ENCODE assay signal across 19 cellular contexts in genomic region chr1:221897312-221897711, GRCh38.
DNase-seq lines count a peak whose midpoint lies in the region; ATAC-seq, FAIRE-seq and TF ChIP-seq lines count a peak whose summit lies in the region.
"Had no signal": no experiment of that assay in that cellular context is flagged by ENCODE, and none has a peak within 500 bp of the region (broad histone marks: within the 10 kb centered on the region; RNA-seq: fewer than 3 reads in every experiment).

No MANE protein-coding gene starts in this region.

- no peak for TF ChIP-seq RAD21 in K562 (CRISPR knock-in tag; conservative IDR thresholded peaks at IDR 0.05 in 1 of 2, IDR thresholded peaks at IDR 0.05 in 1 of 2)

- intact Hi-C loops in K562 (cut with micrococcal nuclease): no loop called here
- intact Hi-C loops in Right ventricle myocardium superior (cut with DNase I): no loop called here
- intact Hi-C loops in heart left ventricle (cut with DNase I): no loop called here

- H3K27me3 Mint-ChIP-seq in HFFc6 (ENCODE audit: insufficient read depth) (0 out of 2 replicates have a peak, but pooled peaks cover 2% of the 10 kb centered on the region), H9 (ENCODE audit: low read depth) (no peaks in the 10 kb centered on the region)

- no peak overlapping the region for H4K8ac ChIP-seq in H9 (replicated peaks; ENCODE audit: insufficient read length, low read depth, low read length)

- no peak overlapping the region for H3K4me3 ChIP-seq in K562
- no peak overlapping the region for H3K4me3 ChIP-seq in MM.1S (ENCODE audit: low read length)
- no peak overlapping the region for H3K4me3 ChIP-seq in heart left ventricle
- H3K4me3 ChIP-seq: cardiac muscle cell, lung, neural progenitor cell, sigmoid colon had no signal

- no peak overlapping the region for H3K23ac ChIP-seq in H9 (ENCODE audit: insufficient read length, low read depth, low read length)

- ATAC-seq in K562 (no peak), Right ventricle myocardium superior (ENCODE audit: poor library complexity) (no peak), heart left ventricle (no peak)

- H3K18ac ChIP-seq in H9 (ENCODE audit: insufficient read length, low read depth, low read length): no peak overlapping the region

- H3K4me3 Mint-ChIP-seq in HFFc6 (peak overlapping the region; percentile 38; the same call in 1 of the 2 replicates), H9 (no peak overlapping the region)
- H3K4me3 Mint-ChIP-seq: neural progenitor cell had no signal

- H3K27ac Mint-ChIP-seq in HFFc6 (peak overlapping the region; percentile 48; the same call in 1 of the 2 replicates), H9 (no peak overlapping the region)
- H3K27ac Mint-ChIP-seq: neural progenitor cell had no signal

- no peak for TF ChIP-seq EP300 in K562 (IDR thresholded peaks at IDR 0.05; ENCODE audit: low read length)

- H2BK12ac ChIP-seq in H9 (ENCODE audit: insufficient read length, low read depth, low read length): no peak overlapping the region

- H3K27me3 ChIP-seq in K562 (ENCODE audit: control insufficient read depth in 2 of 2, insufficient read depth in 2 of 2, low read length in 2 of 2): no peaks in the 10 kb centered on the region
- H3K27me3 ChIP-seq in MM.1S (replicated peaks; ENCODE audit: insufficient read depth, low read length): no peaks in the 10 kb centered on the region
- H3K27me3 ChIP-seq in heart left ventricle: no peaks in the 10 kb centered on the region
- no peaks in the 10 kb centered on the region for H3K27me3 ChIP-seq in H9 (ENCODE audit: insufficient read depth, low read length)
- H3K27me3 ChIP-seq: cardiac muscle cell, neural progenitor cell, sigmoid colon had no signal

- H4K91ac ChIP-seq in H9 (ENCODE audit: insufficient read length, low read depth, low read length): no peak overlapping the region

- H3K9me2 ChIP-seq in MM.1S (replicated peaks; ENCODE audit: insufficient read depth, low read length): no peaks in the 10 kb centered on the region; the same call in 1 of the 2 replicates

- no peaks in the 10 kb centered on the region for H3K9me3 Mint-ChIP-seq in HFFc6
- H3K9me3 Mint-ChIP-seq in H9: peaks cover 0 to 2% of the 10 kb centered on the region in 2 experiments; a peak in 1 of 5 replicates
- H3K9me3 Mint-ChIP-seq: neural progenitor cell had no signal

- TF ChIP-seq CTCF in HFFc6 (IDR thresholded peaks at IDR 0.05) (no peak), K562 (IDR thresholded peaks at IDR 0.05 in 2 of 3, conservative IDR thresholded peaks at IDR 0.05 in 1 of 3; ENCODE audit: insufficient read depth in 2 of 3, low read depth in 1 of 3, low read length in 3 of 3) (no peak), MM.1S (IDR thresholded peaks at IDR 0.05; ENCODE audit: low read length) (no peak), heart left ventricle (IDR thresholded peaks at IDR 0.05) (no peak), H9 (conservative IDR thresholded peaks at IDR 0.05) (no peak)

- in situ Hi-C loops in K562 (cut with MboI): no loop called here

- BruUV-seq in K562 (replicated peaks; lab: Mats Ljungman, UMichigan): no TSS peak

- DNase-seq in AG20443 (ENCODE audit: low spot score) (peak; percentile 33), HFFc6 (peak; percentile 81), K562 (ENCODE audit: extremely low read depth in 1 of 4, low spot score in 3 of 4) (no peak), myocyte (ENCODE audit: low read depth) (peak; percentile 54), MM.1S (no peak), Right ventricle myocardium superior (no peak), heart left ventricle (no peak), H9 (no peak)
- DNase-seq: activated CD8-positive, alpha-beta memory T cell treated with anti-CD3 and anti-CD28 coated beads for 24 hours; activated gamma-delta T cell treated with Interleukin-2 at 50 U/mL for 16 hours; COR-L47; NCI-H1048; NCI-H446 treated with DMSO at 0.1 percent for 48 hours; sigmoid colon had no signal

- H3K23me2 ChIP-seq in H9 (ENCODE audit: insufficient read length, low read depth, low read length, poor library complexity, severe bottlenecking): no peaks in the 10 kb centered on the region

- H3K79me2 ChIP-seq in K562 (ENCODE audit: control insufficient read depth, insufficient read depth, low read length): no peaks in the 10 kb centered on the region
- H3K79me2 ChIP-seq in MM.1S (ENCODE audit: low read length): no peaks in the 10 kb centered on the region
- H3K79me2 ChIP-seq in H9 (ENCODE audit: insufficient read depth, low read length): no peaks in the 10 kb centered on the region

- H3T11ph ChIP-seq in H9 (ENCODE audit: low read length): no peak overlapping the region

- POLR2A ChIA-PET in K562 (lab: Yijun Ruan, JAX): no interaction called here

- no peaks in the 10 kb centered on the region for H3K4me1 ChIP-seq in K562 (replicated peaks in 1 of 2; ENCODE audit: control insufficient read depth in 2 of 2, insufficient read depth in 2 of 2, low read length in 2 of 2)
- H3K4me1 ChIP-seq in MM.1S (ENCODE audit: low read length): no peaks in the 10 kb centered on the region
- no peaks in the 10 kb centered on the region for H3K4me1 ChIP-seq in heart left ventricle
- no peaks in the 10 kb centered on the region for H3K4me1 ChIP-seq in H9 (ENCODE audit: insufficient read depth, low read length)
- H3K4me1 ChIP-seq: neural progenitor cell, sigmoid colon had no signal

- no peak overlapping the region for H3K14ac ChIP-seq in H9 (ENCODE audit: insufficient read depth, low read length)

- no peak overlapping the region for H4K5ac ChIP-seq in H9 (ENCODE audit: insufficient read length, low read depth, low read length)

- H2AFZ ChIP-seq in K562 (ENCODE audit: low read depth, low read length) (no peak overlapping the region), MM.1S (ENCODE audit: low read length) (no peak overlapping the region), H9 (ENCODE audit: low read length) (no peak overlapping the region)
- H2AFZ ChIP-seq: neural progenitor cell had no signal

- TF ChIP-seq POLR2A in K562 (conservative IDR thresholded peaks at IDR 0.05) (no peak), heart left ventricle (IDR thresholded peaks at IDR 0.05) (no peak)

- 0 out of 2 replicates have a peak, but pooled peaks cover 6% of the 10 kb centered on the region for H3K36me3 Mint-ChIP-seq in HFFc6 (ENCODE audit: low read depth)
- no peaks in the 10 kb centered on the region for H3K36me3 Mint-ChIP-seq in H9 (ENCODE audit: insufficient read depth in 1 of 3, low read depth in 3 of 3)
- H3K36me3 Mint-ChIP-seq: neural progenitor cell had no signal

- WGBS in K562 (ENCODE audit: insufficient coverage, low coverage, missing lambda C conversion rate): 0% methylated on average over 2 of the region's 2 CpGs
- WGBS in heart left ventricle, 4 donors: 31 to 42% (median 39%) methylated on average over 2 of the region's 2 CpGs
- WGBS in H9 (ENCODE audit: extremely low coverage, insufficient read length, low lambda C conversion rate): no CpG with 5 or more reads among the region's 2 CpGs

- H2AK5ac ChIP-seq in H9 (ENCODE audit: insufficient read length, low read length): no peak overlapping the region

- H3K9me3 ChIP-seq in K562 (replicated peaks; ENCODE audit: control insufficient read depth, insufficient read depth, low read depth, low read length) (no peaks in the 10 kb centered on the region), MM.1S (replicated peaks; ENCODE audit: insufficient read depth, low read length) (no peaks in the 10 kb centered on the region), heart left ventricle (peaks cover 0 to 13% (median 0%) of the 10 kb centered on the region in 12 donors), H9 (ENCODE audit: control insufficient read depth, low read depth, low read length) (no peaks in the 10 kb centered on the region)
- H3K9me3 ChIP-seq: sigmoid colon had no signal

- no peaks in the 10 kb centered on the region for H3F3A ChIP-seq in MM.1S (ENCODE audit: insufficient read depth, low read length)

- H3K9me1 ChIP-seq in K562 (ENCODE audit: control insufficient read depth, insufficient read depth, low read length): no peaks in the 10 kb centered on the region

- H2BK120ac ChIP-seq in H9 (ENCODE audit: low read depth, low read length, poor library complexity, severe bottlenecking): no peak overlapping the region

- peaks cover 25% of the 10 kb centered on the region for H3K4me1 Mint-ChIP-seq in HFFc6 (ENCODE audit: low read depth)
- H3K4me1 Mint-ChIP-seq in H9: no peaks in the 10 kb centered on the region
- H3K4me1 Mint-ChIP-seq: neural progenitor cell had no signal

- H2BK20ac ChIP-seq in H9 (ENCODE audit: low read depth, low read length, poor library complexity, severe bottlenecking): no peak overlapping the region

- FAIRE-seq in K562 (lab: Jason Lieb, UNC): no peak
- FAIRE-seq: endometrium had no signal

- no peak overlapping the region for H3K9ac ChIP-seq in K562 (ENCODE audit: insufficient read depth in 1 of 2, low read depth in 2 of 2, low read length in 2 of 2)
- no peak overlapping the region for H3K9ac ChIP-seq in MM.1S (ENCODE audit: low read length)
- no peak overlapping the region for H3K9ac ChIP-seq in H9 (ENCODE audit: extremely low read depth, insufficient read length, low read length)
- H3K9ac ChIP-seq: neural progenitor cell had no signal

- CTCF ChIA-PET in K562 (lab: Yijun Ruan, JAX; ENCODE audit: low intra/inter-chr PET ratio): no interaction called here

- H3K4me2 ChIP-seq in K562 (ENCODE audit: insufficient read depth, low read length) (no peak overlapping the region), MM.1S (ENCODE audit: low read depth, low read length) (no peak overlapping the region), H9 (ENCODE audit: insufficient read depth, insufficient read length, low read length) (no peak overlapping the region)
- H3K4me2 ChIP-seq: neural progenitor cell had no signal

- no peak overlapping the region for H3K4ac ChIP-seq in H9 (ENCODE audit: low read depth, low read length)

- H3K27ac ChIP-seq in K562 (ENCODE audit: extremely low read depth, low read depth, low read length) (no peak overlapping the region), MM.1S (ENCODE audit: low read length) (no peak overlapping the region), heart left ventricle (no peak overlapping the region), H9 (ENCODE audit: insufficient read length, low read depth, low read length) (no peak overlapping the region)
- H3K27ac ChIP-seq: cardiac muscle cell, neural progenitor cell, RWPE1, sigmoid colon had no signal

- H3K36me3 ChIP-seq in K562 (ENCODE audit: control insufficient read depth, insufficient read depth, low read length) (no peaks in the 10 kb centered on the region), MM.1S (replicated peaks; ENCODE audit: insufficient read depth, low read length) (no peaks in the 10 kb centered on the region), heart left ventricle (no peaks in the 10 kb centered on the region)
- H3K36me3 ChIP-seq: cardiac muscle cell, neural progenitor cell, sigmoid colon had no signal

- H2BK15ac ChIP-seq in H9 (ENCODE audit: low read depth, low read length): no peak overlapping the region

- no peak overlapping the region for H3K56ac ChIP-seq in H9 (ENCODE audit: insufficient read length, low read depth, low read length)

- H4K20me1 ChIP-seq in K562 (replicated peaks; ENCODE audit: control insufficient read depth, insufficient read depth, low read length) (no peaks in the 10 kb centered on the region), MM.1S (ENCODE audit: insufficient read depth, low read length) (no peaks in the 10 kb centered on the region), H9 (ENCODE audit: control insufficient read depth, insufficient read depth, insufficient read length) (no peaks in the 10 kb centered on the region)

- H2BK5ac ChIP-seq in H9 (ENCODE audit: insufficient read length, low read length): no peak overlapping the region

- no peaks in the 10 kb centered on the region for H3K79me1 ChIP-seq in H9 (ENCODE audit: insufficient read depth, low read depth, low read length, poor library complexity, severe bottlenecking)

Comparison
In these comparisons a context has a peak if more than half of its experiments do, and no peak if none do; other contexts are left out.
1. DNase-seq: peak in AG20443 (single experiment), HFFc6 (single experiment) and myocyte (single experiment); none in K562 (0 of 4), MM.1S (single experiment), Right ventricle myocardium superior (single experiment), heart left ventricle (0 of 5) and H9 (single experiment).